13 cellular contexts compared by ENCODE assay signal in the genomic region with DNA sequence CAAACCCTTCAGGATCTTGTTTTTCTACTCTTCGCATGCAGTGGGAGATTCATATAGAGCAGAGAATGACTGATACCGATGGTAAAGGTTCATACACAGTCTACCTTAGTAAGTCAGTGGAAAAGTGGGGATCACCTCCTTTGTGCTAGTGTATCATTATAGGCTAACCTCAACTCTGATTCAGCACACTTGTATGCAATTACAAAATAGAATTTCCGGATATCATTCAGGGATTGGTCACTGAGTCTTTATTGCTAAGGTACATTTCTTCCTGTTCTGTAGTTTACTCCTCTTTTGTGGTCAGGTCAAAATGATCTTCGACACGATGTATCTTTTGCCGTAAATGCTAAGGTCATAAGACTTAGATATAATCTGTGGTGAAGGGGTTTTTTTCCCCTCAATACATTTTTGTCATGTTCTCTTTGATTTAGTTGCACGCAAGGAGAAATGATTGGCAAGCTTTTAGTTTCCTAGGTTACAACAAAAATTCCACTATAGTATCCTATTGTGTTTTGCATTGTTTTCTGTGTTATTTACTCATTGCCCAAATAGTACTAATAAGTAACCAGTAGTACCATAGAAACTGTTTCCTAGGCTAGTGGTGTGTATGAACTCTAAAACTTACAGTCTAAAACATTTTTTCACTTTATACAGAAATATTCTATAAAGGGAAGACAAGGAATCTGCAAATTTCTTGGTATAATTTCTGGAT. TPM values are rescaled to one million over a fixed set of nuclear protein-coding genes. Genes with fewer than 3 reads are reported as not detected.
A peak's percentile ranks its signal among the peaks of the same experiment; 100 is the strongest.
DNase-seq lines count a peak whose midpoint lies in the region; ATAC-seq and TF ChIP-seq lines count a peak whose summit lies in the region.
"Had no signal": no experiment of that assay in that cellular context is flagged by ENCODE, and none has a peak within 500 bp of the region (broad histone marks: within the 10 kb centered on the region; RNA-seq: fewer than 3 reads in every experiment).

No MANE protein-coding gene starts in this region.

- H3K4me1 Mint-ChIP-seq in Calu3 (ENCODE audit: low read depth, unreplicated experiment): peaks cover 25% of the 10 kb centered on the region
- H3K4me1 Mint-ChIP-seq in stimulated activated naive B cell treated with anti-CD40 and anti-IgM and Interleukin-4, amounts not matched to agents 10 μg/mL and 1 μg/mL and 100 μg/mL, for 72 hours: no peaks in the 10 kb centered on the region

- no TSS peak for BruUV-seq in Calu3 (replicated peaks; lab: Mats Ljungman, UMichigan)

- H3K36me3 Mint-ChIP-seq in Calu3 (ENCODE audit: insufficient read depth, unreplicated experiment): no peaks in the 10 kb centered on the region
- H3K36me3 Mint-ChIP-seq in stimulated activated naive B cell treated with anti-CD40 and anti-IgM and Interleukin-4, amounts not matched to agents 10 μg/mL and 1 μg/mL and 100 μg/mL, for 72 hours: no peaks in the 10 kb centered on the region

- peak overlapping the region; percentile 90 for H3K27ac Mint-ChIP-seq in Calu3 (ENCODE audit: unreplicated experiment)
- no peak overlapping the region for H3K27ac Mint-ChIP-seq in stimulated activated naive B cell treated with anti-CD40 and anti-IgM and Interleukin-4, amounts not matched to agents 10 μg/mL and 1 μg/mL and 100 μg/mL, for 72 hours

- DNase-seq in Calu3 (peak; percentile 15), astrocyte of the hippocampus (ENCODE audit: low read depth, low spot score) (peak; percentile 34), occipital lobe (lab: John Stamatoyannopoulos, UW) (no peak), NCI-H1930 (lab: John Stamatoyannopoulos, UW) (no peak)
- no peak for DNase-seq in stimulated activated naive B cell treated with anti-CD40 and anti-IgM and Interleukin-4, amounts not matched to agents 10 μg/mL and 1 μg/mL and 100 μg/mL, for 72 hours
- DNase-seq in activated CD4-positive, alpha-beta T cell treated with anti-CD3 and anti-CD28 coated beads, Interleukin-2, amount 50 U/mL, for 1 hour: no peak
- DNase-seq: activated CD4-positive, alpha-beta T cell treated with anti-CD3 and anti-CD28 coated beads, Interleukin-2, amount 50 U/mL, for 48 hours; AML-193; NCI-H774 had no signal

- H3K27ac ChIP-seq in KMS-11: no peak overlapping the region
- H3K27ac ChIP-seq: prostate gland, SK-N-MC had no signal

- H2AFZ ChIP-seq in KMS-11 (ENCODE audit: low read depth): no peak overlapping the region

- H3K27me3 Mint-ChIP-seq in Calu3 (ENCODE audit: unreplicated experiment): no peaks in the 10 kb centered on the region
- H3K27me3 Mint-ChIP-seq in stimulated activated naive B cell treated with anti-CD40 and anti-IgM and Interleukin-4, amounts not matched to agents 10 μg/mL and 1 μg/mL and 100 μg/mL, for 72 hours: no peaks in the 10 kb centered on the region

- no peak for TF ChIP-seq CTCF in Calu3 (IDR thresholded peaks at IDR 0.05; ENCODE audit: unreplicated experiment)
- no peak for TF ChIP-seq CTCF in KMS-11 (conservative IDR thresholded peaks at IDR 0.05; ENCODE audit: low read depth, low read length)

- no peaks in the 10 kb centered on the region for H3K9me3 Mint-ChIP-seq in Calu3 (ENCODE audit: low read depth, unreplicated experiment)
- peaks cover 0 to 2% of the 10 kb centered on the region in 2 donors for H3K9me3 Mint-ChIP-seq in stimulated activated naive B cell treated with anti-CD40 and anti-IgM and Interleukin-4, amounts not matched to agents 10 μg/mL and 1 μg/mL and 100 μg/mL, for 72 hours

- no peaks in the 10 kb centered on the region for H3K79me2 ChIP-seq in KMS-11 (ENCODE audit: insufficient read depth, low read depth)

- CTCF ChIA-PET in Calu3 (lab: Charles Lee): interaction anchor here (1.0 to 1.5 kb wide), 2 partner anchors 13 to 70 kb away, joined by 3 read pairs; no protein-coding TSS in a partner anchor

- H3K4me3 ChIP-seq in KMS-11 (IDR thresholded peaks at IDR 0.05; ENCODE audit: insufficient read depth, low read depth, low read length): no peak overlapping the region
- H3K4me3 ChIP-seq: prostate gland, SK-N-MC had no signal

- ATAC-seq in GM21619 (IDR thresholded peaks at IDR 0.05; ENCODE audit: unreplicated experiment): peak; percentile 44
- no peak for ATAC-seq in stimulated activated naive B cell treated with anti-CD40 and anti-IgM and Interleukin-4, amounts not matched to agents 10 μg/mL and 1 μg/mL and 100 μg/mL, for 72 hours (replicated peaks)

- H3K36me3 ChIP-seq in KMS-11 (ENCODE audit: insufficient read depth): no peaks in the 10 kb centered on the region
- H3K36me3 ChIP-seq: prostate gland had no signal

- H3K4me3 Mint-ChIP-seq in Calu3 (ENCODE audit: low read depth, unreplicated experiment): peak overlapping the region; percentile 48
- H3K4me3 Mint-ChIP-seq in stimulated activated naive B cell treated with anti-CD40 and anti-IgM and Interleukin-4, amounts not matched to agents 10 μg/mL and 1 μg/mL and 100 μg/mL, for 72 hours: no peak overlapping the region

- H4K20me1 ChIP-seq in KMS-11 (ENCODE audit: insufficient read depth): no peaks in the 10 kb centered on the region

- H3K4me1 ChIP-seq in KMS-11 (ENCODE audit: low read depth, poor library complexity, severe bottlenecking): peaks cover 11% of the 10 kb centered on the region
- H3K4me1 ChIP-seq: prostate gland had no signal

- intact Hi-C loops in Calu3 (cut with micrococcal nuclease; ENCODE audit: unreplicated experiment): loop anchor here (5.0 kb wide), 1 partner anchor 111 kb away; the partner anchor contains the start of gene PTGS2

- no peak overlapping the region for H3K9ac ChIP-seq in KMS-11

- H3K27me3 ChIP-seq in KMS-11 (ENCODE audit: insufficient read depth, low read depth): no peaks in the 10 kb centered on the region

- H3K4me2 ChIP-seq in KMS-11: peak overlapping the region; percentile 10; the same call in 1 of the 2 replicates

RNA-seq across cellular contexts. Expression of gene PLA2G4A, which starts 35.7 kb away (rescaled TPM):
- total RNA-seq in Calu3 (2022) (29.8 and 36.0 TPM in 2 replicates), occipital lobe (2.3 TPM)

Comparison
In these comparisons a context has a peak if more than half of its experiments do, and no peak if none do; other contexts are left out.
1. DNase-seq: peak in Calu3 (single experiment) and astrocyte of the hippocampus (single experiment); none in stimulated activated naive B cell treated with anti-CD40 and anti-IgM and Interleukin-4, amounts not matched to agents 10 μg/mL and 1 μg/mL and 100 μg/mL, for 72 hours (single experiment), occipital lobe (single experiment), NCI-H1930 (0 of 2) and activated CD4-positive, alpha-beta T cell treated with anti-CD3 and anti-CD28 coated beads, Interleukin-2, amount 50 U/mL, for 1 hour (single experiment).